Comparison of ENCODE assay signal across 3 cellular contexts in genomic region chr7:141079223-141079622, GRCh38.
TF ChIP-seq lines count a peak whose summit lies in the region.

No MANE protein-coding gene starts in this region.

TF ChIP-seq in HepG2, 621 proteins besides CTCF, POLR2A, EP300 and RAD21:
- TF ChIP-seq ZFYVE20 (CRISPR knock-in tag; IDR thresholded peaks at IDR 0.05; ENCODE audit: borderline replicate concordance, low read depth): no peak
- TF ChIP-seq, protein P1, sequence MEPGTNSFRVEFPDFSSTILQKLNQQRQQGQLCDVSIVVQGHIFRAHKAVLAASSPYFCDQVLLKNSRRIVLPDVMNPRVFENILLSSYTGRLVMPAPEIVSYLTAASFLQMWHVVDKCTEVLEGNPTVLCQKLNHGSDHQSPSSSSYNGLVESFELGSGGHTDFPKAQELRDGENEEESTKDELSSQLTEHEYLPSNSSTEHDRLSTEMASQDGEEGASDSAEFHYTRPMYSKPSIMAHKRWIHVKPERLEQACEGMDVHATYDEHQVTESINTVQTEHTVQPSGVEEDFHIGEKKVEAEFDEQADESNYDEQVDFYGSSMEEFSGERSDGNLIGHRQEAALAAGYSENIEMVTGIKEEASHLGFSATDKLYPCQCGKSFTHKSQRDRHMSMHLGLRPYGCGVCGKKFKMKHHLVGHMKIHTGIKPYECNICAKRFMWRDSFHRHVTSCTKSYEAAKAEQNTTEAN (CRISPR knock-in tag; conservative IDR thresholded peaks at IDR 0.05): no peak
- TF ChIP-seq, protein P2, sequence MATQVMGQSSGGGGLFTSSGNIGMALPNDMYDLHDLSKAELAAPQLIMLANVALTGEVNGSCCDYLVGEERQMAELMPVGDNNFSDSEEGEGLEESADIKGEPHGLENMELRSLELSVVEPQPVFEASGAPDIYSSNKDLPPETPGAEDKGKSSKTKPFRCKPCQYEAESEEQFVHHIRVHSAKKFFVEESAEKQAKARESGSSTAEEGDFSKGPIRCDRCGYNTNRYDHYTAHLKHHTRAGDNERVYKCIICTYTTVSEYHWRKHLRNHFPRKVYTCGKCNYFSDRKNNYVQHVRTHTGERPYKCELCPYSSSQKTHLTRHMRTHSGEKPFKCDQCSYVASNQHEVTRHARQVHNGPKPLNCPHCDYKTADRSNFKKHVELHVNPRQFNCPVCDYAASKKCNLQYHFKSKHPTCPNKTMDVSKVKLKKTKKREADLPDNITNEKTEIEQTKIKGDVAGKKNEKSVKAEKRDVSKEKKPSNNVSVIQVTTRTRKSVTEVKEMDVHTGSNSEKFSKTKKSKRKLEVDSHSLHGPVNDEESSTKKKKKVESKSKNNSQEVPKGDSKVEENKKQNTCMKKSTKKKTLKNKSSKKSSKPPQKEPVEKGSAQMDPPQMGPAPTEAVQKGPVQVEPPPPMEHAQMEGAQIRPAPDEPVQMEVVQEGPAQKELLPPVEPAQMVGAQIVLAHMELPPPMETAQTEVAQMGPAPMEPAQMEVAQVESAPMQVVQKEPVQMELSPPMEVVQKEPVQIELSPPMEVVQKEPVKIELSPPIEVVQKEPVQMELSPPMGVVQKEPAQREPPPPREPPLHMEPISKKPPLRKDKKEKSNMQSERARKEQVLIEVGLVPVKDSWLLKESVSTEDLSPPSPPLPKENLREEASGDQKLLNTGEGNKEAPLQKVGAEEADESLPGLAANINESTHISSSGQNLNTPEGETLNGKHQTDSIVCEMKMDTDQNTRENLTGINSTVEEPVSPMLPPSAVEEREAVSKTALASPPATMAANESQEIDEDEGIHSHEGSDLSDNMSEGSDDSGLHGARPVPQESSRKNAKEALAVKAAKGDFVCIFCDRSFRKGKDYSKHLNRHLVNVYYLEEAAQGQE (IDR thresholded peaks at IDR 0.05; ENCODE audit: borderline replicate concordance in 1 of 2, low read depth in 1 of 2, low read length in 2 of 2): peak in 1 of 2 experiments; percentile 86; a peak in 3 of 4 replicates
- TF ChIP-seq MIER2 (CRISPR knock-in tag; IDR thresholded peaks at IDR 0.05): 0 out of 2 replicates have a peak, but pooled peaks have one; percentile 33
- TF ChIP-seq STAG1 (CRISPR knock-in tag; IDR thresholded peaks at IDR 0.05): peak; percentile 19; the same call in 1 of the 2 replicates

TF ChIP-seq in HEK293, 187 proteins besides CTCF, POLR2A, EP300 and RAD21:
- TF ChIP-seq, protein P2 (tag by site-specific recombination; IDR thresholded peaks at IDR 0.05): peak; percentile 91
- TF ChIP-seq MYNN (tag by site-specific recombination; IDR thresholded peaks at IDR 0.05; ENCODE audit: borderline replicate concordance): no peak

TF ChIP-seq in K562, 482 proteins besides CTCF, POLR2A, EP300 and RAD21:
- no peak for TF ChIP-seq DDX20 (tag; IDR thresholded peaks at IDR 0.05; ENCODE audit: low read depth)
- no peak for TF ChIP-seq POLR3G (IDR thresholded peaks at IDR 0.05; ENCODE audit: extremely low read depth, insufficient read length, insufficient replicate concordance)
- TF ChIP-seq DIDO1 (tag; IDR thresholded peaks at IDR 0.05; ENCODE audit: low read depth): no peak
- TF ChIP-seq ZNF277 (CRISPR knock-in tag; IDR thresholded peaks at IDR 0.05; ENCODE audit: borderline replicate concordance): no peak
- TF ChIP-seq HDAC2 (IDR thresholded peaks at IDR 0.05): no peak
- no peak for TF ChIP-seq NFIC (IDR thresholded peaks at IDR 0.05)
- TF ChIP-seq MAX (CRISPR knock-in tag; IDR thresholded peaks at IDR 0.05): no peak
- TF ChIP-seq, protein P3, sequence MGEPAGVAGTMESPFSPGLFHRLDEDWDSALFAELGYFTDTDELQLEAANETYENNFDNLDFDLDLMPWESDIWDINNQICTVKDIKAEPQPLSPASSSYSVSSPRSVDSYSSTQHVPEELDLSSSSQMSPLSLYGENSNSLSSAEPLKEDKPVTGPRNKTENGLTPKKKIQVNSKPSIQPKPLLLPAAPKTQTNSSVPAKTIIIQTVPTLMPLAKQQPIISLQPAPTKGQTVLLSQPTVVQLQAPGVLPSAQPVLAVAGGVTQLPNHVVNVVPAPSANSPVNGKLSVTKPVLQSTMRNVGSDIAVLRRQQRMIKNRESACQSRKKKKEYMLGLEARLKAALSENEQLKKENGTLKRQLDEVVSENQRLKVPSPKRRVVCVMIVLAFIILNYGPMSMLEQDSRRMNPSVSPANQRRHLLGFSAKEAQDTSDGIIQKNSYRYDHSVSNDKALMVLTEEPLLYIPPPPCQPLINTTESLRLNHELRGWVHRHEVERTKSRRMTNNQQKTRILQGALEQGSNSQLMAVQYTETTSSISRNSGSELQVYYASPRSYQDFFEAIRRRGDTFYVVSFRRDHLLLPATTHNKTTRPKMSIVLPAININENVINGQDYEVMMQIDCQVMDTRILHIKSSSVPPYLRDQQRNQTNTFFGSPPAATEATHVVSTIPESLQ (CRISPR knock-in tag; IDR thresholded peaks at IDR 0.05): no peak
- TF ChIP-seq U2AF2 (optimal IDR thresholded peaks at IDR 0.05; ENCODE audit: low read depth, low read length): no peak
